In genomic region chr10:83925133-83925532, GRCh38 we compare ENCODE assay signal across 19 cellular contexts.
DNase-seq lines count a peak whose midpoint lies in the region; FAIRE-seq and TF ChIP-seq lines count a peak whose summit lies in the region.
"Had no signal": no experiment of that assay in that cellular context is flagged by ENCODE, and none has a peak within 500 bp of the region (broad histone marks: within the 10 kb centered on the region; RNA-seq: fewer than 3 reads in every experiment).

No MANE protein-coding gene starts in this region.

- H3K4me3 ChIP-seq in H7 (ENCODE audit: insufficient read depth, low read depth, low read length) (no peak overlapping the region), H1 (ENCODE audit: extremely low read depth in 1 of 4, insufficient read depth in 2 of 4, low read depth in 3 of 4, low read length in 4 of 4) (peak overlapping the region in 1 of 4 experiments; percentile 3; a peak in 1 of 8 replicates), neural progenitor cell (no peak overlapping the region)
- H3K4me3 ChIP-seq: HAP-1 had no signal

- H4K8ac ChIP-seq in H1 (ENCODE audit: extremely low read depth, insufficient read depth, low read length): no peak overlapping the region

- no peaks in the 10 kb centered on the region for H3K27me3 Mint-ChIP-seq in neural progenitor cell (ENCODE audit: insufficient read depth, low read depth)

- H3K36me3 ChIP-seq in H7 (replicated peaks; ENCODE audit: control insufficient read depth, insufficient read depth, low read length) (no peaks in the 10 kb centered on the region), H1 (ENCODE audit: control insufficient read depth in 2 of 4, insufficient read depth in 4 of 4, low read length in 3 of 4) (no peaks in the 10 kb centered on the region), neural progenitor cell (no peaks in the 10 kb centered on the region)
- H3K36me3 ChIP-seq: HAP-1 had no signal

- no peak overlapping the region for H3K18ac ChIP-seq in H1 (ENCODE audit: extremely low read depth, low read length)

- no peak overlapping the region for H4K5ac ChIP-seq in H1 (ENCODE audit: insufficient read length, low read depth, low read length)

- H3K23ac ChIP-seq in H1 (ENCODE audit: insufficient read length): no peak overlapping the region

- H3K27ac Mint-ChIP-seq in neural progenitor cell: no peak overlapping the region
- H3K27ac Mint-ChIP-seq: CD14-positive monocyte; CD8-positive, alpha-beta T cell had no signal

- peaks cover 2% of the 10 kb centered on the region; the same call in 1 of the 2 replicates for H3K23me2 ChIP-seq in H1 (ENCODE audit: low read depth, low read length)

- no peak overlapping the region for H2BK15ac ChIP-seq in H1 (ENCODE audit: low read length)

- peak; percentile 65 for FAIRE-seq in H1 (lab: Jason Lieb, UNC)
- FAIRE-seq: D721Med, GM12892, GM19239 had no signal

- H3K27me3 ChIP-seq in H7 (ENCODE audit: control insufficient read depth, insufficient read depth, low read length) (no peaks in the 10 kb centered on the region), H1 (replicated peaks in 1 of 4; ENCODE audit: control insufficient read depth in 3 of 4, extremely low read depth in 1 of 4, insufficient read depth in 3 of 4, low read length in 3 of 4) (no peaks in the 10 kb centered on the region; a peak in 2 of 7 replicates), neural progenitor cell (no peaks in the 10 kb centered on the region)

- no peaks in the 10 kb centered on the region for H3K9me3 ChIP-seq in H1 (ENCODE audit: insufficient read depth in 2 of 2, low read depth in 1 of 2, low read length in 1 of 2)
- H3K9me3 ChIP-seq in neural progenitor cell (ENCODE audit: low read depth): no peaks in the 10 kb centered on the region
- H3K9me3 ChIP-seq: HAP-1 had no signal

- H3K9me3 Mint-ChIP-seq in neural progenitor cell: peaks cover 2% of the 10 kb centered on the region
- H3K9me3 Mint-ChIP-seq: CD8-positive, alpha-beta T cell had no signal

- H3K4me1 ChIP-seq in H1 (replicated peaks in 1 of 4; ENCODE audit: control insufficient read depth in 3 of 4, insufficient read depth in 4 of 4, low read length in 3 of 4) (peaks cover 2 to 7% (median 4%) of the 10 kb centered on the region in 4 experiments; a peak in 5 of 7 replicates), neural progenitor cell (peaks cover 24% of the 10 kb centered on the region)
- H3K4me1 ChIP-seq: HAP-1 had no signal

- H3K9ac ChIP-seq in H1 (replicated peaks in 1 of 4; ENCODE audit: extremely low read depth in 1 of 4, low read depth in 3 of 4, low read length in 3 of 4): no peak overlapping the region
- H3K9ac ChIP-seq in neural progenitor cell: no peak overlapping the region

- H3K4me2 ChIP-seq in H1 (ENCODE audit: insufficient read depth in 1 of 2, low read depth in 2 of 2, low read length in 2 of 2): peak overlapping the region in 1 of 2 experiments; percentile 18; a peak in 1 of 4 replicates
- peak overlapping the region; percentile 29 for H3K4me2 ChIP-seq in neural progenitor cell

- peaks cover 12% of the 10 kb centered on the region for H3F3A ChIP-seq in neural progenitor cell (ENCODE audit: low read depth)

- H3K4me3 Mint-ChIP-seq in neural progenitor cell: no peak overlapping the region
- H3K4me3 Mint-ChIP-seq: CD14-positive monocyte; CD8-positive, alpha-beta T cell had no signal

- no peak overlapping the region for H2BK5ac ChIP-seq in H1 (ENCODE audit: low read depth, low read length)

- no peak overlapping the region for H3K4ac ChIP-seq in H1 (replicated peaks; ENCODE audit: insufficient read length, low read depth, low read length)

- H3K36me3 Mint-ChIP-seq in neural progenitor cell: no peaks in the 10 kb centered on the region
- H3K36me3 Mint-ChIP-seq: CD14-positive monocyte; CD8-positive, alpha-beta T cell had no signal

- H2BK20ac ChIP-seq in H1 (ENCODE audit: low read length): no peak overlapping the region

- no peak overlapping the region for H2AK5ac ChIP-seq in H1 (ENCODE audit: low read depth, low read length)

- POLR2A ChIA-PET in H1 (lab: Charles Lee; ENCODE audit: partially characterized antibody): no interaction called here

- H3K79me1 ChIP-seq in H1 (ENCODE audit: low read depth, low read length): no peaks in the 10 kb centered on the region

- no peaks in the 10 kb centered on the region for H4K20me1 ChIP-seq in H1 (replicated peaks in 1 of 2; ENCODE audit: control insufficient read depth in 1 of 2, insufficient read depth in 2 of 2, low read length in 2 of 2)
- no peaks in the 10 kb centered on the region for H4K20me1 ChIP-seq in neural progenitor cell (ENCODE audit: low read depth)

- TF ChIP-seq EP300 in H1 (IDR thresholded peaks at IDR 0.05; ENCODE audit: borderline replicate concordance in 1 of 2, low read depth in 2 of 2, low read length in 2 of 2): no peak

- DNase-seq in H7 (peak; percentile 41), H1 (ENCODE audit: low read depth in 1 of 2, low spot score in 2 of 2) (no peak), iPS DF 4.7 (ENCODE audit: extremely low read depth, low spot score) (peak; percentile 51), neural progenitor cell (ENCODE audit: low spot score) (peak; percentile 55), NCI-H345 (lab: John Stamatoyannopoulos, UW) (no peak), glomerular visceral epithelial cell (ENCODE audit: extremely low spot score) (no peak)
- DNase-seq in activated CD8-positive, alpha-beta memory T cell treated with anti-CD3 and anti-CD28 coated beads, Interleukin-2, amount 50 U/mL, for 4 hours: no peak
- DNase-seq: CD8-positive, alpha-beta T cell; COR-L47; DMS153; DMS79 treated with DMSO at 0.1 percent for 48 hours; EL; GDM1; IMR-90 had no signal

- H3K79me2 ChIP-seq in H1 (ENCODE audit: control insufficient read depth in 1 of 2, insufficient read depth in 2 of 2, low read length in 2 of 2) (no peaks in the 10 kb centered on the region), neural progenitor cell (ENCODE audit: low read depth) (no peaks in the 10 kb centered on the region)

- no peak overlapping the region for H3K56ac ChIP-seq in H1 (replicated peaks; ENCODE audit: insufficient read length, low read depth, low read length)

- TF ChIP-seq RAD21 in H1 (IDR thresholded peaks at IDR 0.05 in 1 of 2, conservative IDR thresholded peaks at IDR 0.05 in 1 of 2; ENCODE audit: low read depth in 2 of 2, low read length in 2 of 2): no peak

- no peak overlapping the region for H2BK12ac ChIP-seq in H1 (ENCODE audit: low read depth, low read length)

- TF ChIP-seq CTCF in H1 (IDR thresholded peaks at IDR 0.05; ENCODE audit: control extremely low read depth in 1 of 3, insufficient read depth in 1 of 3, low read depth in 1 of 3, low read length in 3 of 3) (no peak), neural progenitor cell (IDR thresholded peaks at IDR 0.05) (no peak)

- no peak overlapping the region for H2BK120ac ChIP-seq in H1 (replicated peaks; ENCODE audit: low read depth, low read length)

- 25% methylated on average over 5 of the region's 5 CpGs; no CpG with 5 or more reads in 1 of the 2 experiments for WGBS in H1 (ENCODE audit: extremely low coverage in 1 of 2, insufficient coverage in 1 of 2, insufficient read length in 1 of 2, insufficient replicate concordance in 2 of 2, low coverage in 1 of 2, low lambda C conversion rate in 2 of 2, missing lambda C conversion rate in 1 of 2), 2 experiments

- H4K91ac ChIP-seq in H1 (replicated peaks; ENCODE audit: insufficient read length, low read length): no peak overlapping the region

- peaks cover 10% of the 10 kb centered on the region for H3K4me1 Mint-ChIP-seq in neural progenitor cell
- H3K4me1 Mint-ChIP-seq: CD14-positive monocyte had no signal

- TF ChIP-seq POLR2A in H1 (IDR thresholded peaks at IDR 0.05; ENCODE audit: control extremely low read depth in 1 of 2, low read depth in 2 of 2, low read length in 2 of 2): no peak

- H2AFZ ChIP-seq in H1 (ENCODE audit: low read length) (no peak overlapping the region), neural progenitor cell (replicated peaks) (no peak overlapping the region)

- CTCF ChIA-PET in H1 (lab: Charles Lee; ENCODE audit: partially characterized antibody): interaction anchor here (1.1 kb wide), 1 partner anchor 12 kb away, joined by 4 read pairs; no protein-coding TSS in a partner anchor

- H3K27ac ChIP-seq in H1 (ENCODE audit: low read depth, low read length) (no peak overlapping the region), neural progenitor cell (no peak overlapping the region)

- no peak overlapping the region for H3K14ac ChIP-seq in H1 (ENCODE audit: insufficient read length)

TF ChIP-seq in H1, 55 proteins besides CTCF, POLR2A, EP300 and RAD21 (continues in another document):
- TF ChIP-seq CTBP2 (IDR thresholded peaks at IDR 0.05; ENCODE audit: borderline replicate concordance, insufficient read depth, insufficient read length, low read length) (peak; percentile 74), SAP30 (IDR thresholded peaks at IDR 0.05; ENCODE audit: insufficient read depth, insufficient replicate concordance, low read length) (peak; percentile 73), JUN (IDR thresholded peaks at IDR 0.05; ENCODE audit: low read depth, low read length) (no peak), KDM1A (IDR thresholded peaks at IDR 0.05; ENCODE audit: borderline replicate concordance, low read length) (no peak), HDAC2 (IDR thresholded peaks at IDR 0.05; ENCODE audit: borderline replicate concordance in 1 of 2, low read depth in 2 of 2, low read length in 2 of 2) (peak; percentile 65 to 82; a peak in 2 of 4 replicates), YY1 (IDR thresholded peaks at IDR 0.05; ENCODE audit: low read depth, low read length) (0 out of 2 replicates have a peak, but pooled peaks have one; percentile 57), RFX5 (IDR thresholded peaks at IDR 0.05; ENCODE audit: borderline replicate concordance, low read depth, low read length) (no peak), TEAD4 (IDR thresholded peaks at IDR 0.05; ENCODE audit: low read depth, low read length) (0 out of 2 replicates have a peak, but pooled peaks have one; percentile 20), SIN3A (conservative IDR thresholded peaks at IDR 0.05 in 1 of 2, IDR thresholded peaks at IDR 0.05 in 1 of 2; ENCODE audit: low read depth in 1 of 2, low read length in 2 of 2) (peak; percentile 93 to 96), SP1 (IDR thresholded peaks at IDR 0.05; ENCODE audit: low read depth, low read length) (no peak), MAX (IDR thresholded peaks at IDR 0.05) (peak; percentile 87), NANOG (IDR thresholded peaks at IDR 0.05; ENCODE audit: insufficient read depth, low read depth, low read length, poor library complexity, severe bottlenecking) (peak; percentile 50)

Comparison
In these comparisons a context has a peak if more than half of its experiments do, and no peak if none do; other contexts are left out.
1. DNase-seq: peak in H7 (single experiment), iPS DF 4.7 (single experiment) and neural progenitor cell (single experiment); none in H1 (0 of 2), NCI-H345 (single experiment), glomerular visceral epithelial cell (single experiment) and activated CD8-positive, alpha-beta memory T cell treated with anti-CD3 and anti-CD28 coated beads, Interleukin-2, amount 50 U/mL, for 4 hours (single experiment).